In the genomic region with DNA sequence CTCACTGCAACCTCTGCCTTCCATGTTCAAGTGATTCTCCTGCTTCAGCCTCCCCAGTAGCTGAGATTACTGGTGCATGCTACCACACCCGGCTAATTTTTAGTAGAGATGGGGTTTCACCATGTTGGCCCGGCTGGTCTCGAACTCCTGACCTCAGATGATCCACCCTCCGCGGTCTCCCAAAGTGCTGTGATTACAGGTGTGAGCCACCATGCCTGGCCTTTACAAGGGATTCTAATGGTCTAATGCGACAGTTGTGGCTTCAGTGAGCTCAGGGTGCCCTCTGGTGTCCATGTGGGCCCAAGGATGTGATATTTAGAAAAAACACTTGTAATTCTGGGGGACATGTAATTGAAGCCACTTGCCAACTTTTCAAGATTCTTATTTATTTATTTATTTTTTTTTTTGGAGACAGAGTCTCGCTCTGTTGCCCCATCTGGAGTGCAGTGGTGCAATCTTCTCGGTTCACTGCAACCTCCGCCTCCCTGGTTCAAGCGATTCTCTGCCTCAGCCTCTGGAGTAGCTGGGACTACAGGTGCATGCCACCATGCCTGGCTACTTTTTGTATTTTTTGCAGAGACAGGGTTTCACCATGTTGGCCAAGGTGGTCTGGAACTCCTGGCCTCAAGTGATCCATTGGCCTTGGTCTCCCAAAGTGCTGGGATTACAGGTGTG, we compare ENCODE assay signal across 1 cellular context.
TF ChIP-seq lines count a peak whose summit lies in the region.
"Not testable (repeated sequence)": the region's sequence is repeated elsewhere in the genome, so short reads cannot be mapped to it uniquely, and the experiment has no call there.

No MANE protein-coding gene starts in this region.

TF ChIP-seq in HepG2, 621 proteins besides CTCF, POLR2A, EP300 and RAD21 (continued from another document and continues in another):
- TF ChIP-seq, protein P1, sequence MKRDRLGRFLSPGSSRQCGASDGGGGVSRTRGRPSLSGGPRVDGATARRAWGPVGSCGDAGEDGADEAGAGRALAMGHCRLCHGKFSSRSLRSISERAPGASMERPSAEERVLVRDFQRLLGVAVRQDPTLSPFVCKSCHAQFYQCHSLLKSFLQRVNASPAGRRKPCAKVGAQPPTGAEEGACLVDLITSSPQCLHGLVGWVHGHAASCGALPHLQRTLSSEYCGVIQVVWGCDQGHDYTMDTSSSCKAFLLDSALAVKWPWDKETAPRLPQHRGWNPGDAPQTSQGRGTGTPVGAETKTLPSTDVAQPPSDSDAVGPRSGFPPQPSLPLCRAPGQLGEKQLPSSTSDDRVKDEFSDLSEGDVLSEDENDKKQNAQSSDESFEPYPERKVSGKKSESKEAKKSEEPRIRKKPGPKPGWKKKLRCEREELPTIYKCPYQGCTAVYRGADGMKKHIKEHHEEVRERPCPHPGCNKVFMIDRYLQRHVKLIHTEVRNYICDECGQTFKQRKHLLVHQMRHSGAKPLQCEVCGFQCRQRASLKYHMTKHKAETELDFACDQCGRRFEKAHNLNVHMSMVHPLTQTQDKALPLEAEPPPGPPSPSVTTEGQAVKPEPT (CRISPR knock-in tag; IDR thresholded peaks at IDR 0.05; ENCODE audit: low read depth) = 0 out of 2 replicates have a peak, but pooled peaks have one; percentile 44
- 0 out of 2 replicates have a peak, but pooled peaks have one; percentile 35 for TF ChIP-seq ZNF292 (CRISPR knock-in tag; IDR thresholded peaks at IDR 0.05; ENCODE audit: borderline replicate concordance, low read depth)
- 0 out of 2 replicates have a peak, but pooled peaks have one; percentile 29 for TF ChIP-seq KDM4B (CRISPR knock-in tag; IDR thresholded peaks at IDR 0.05)
- TF ChIP-seq ZNF644 (CRISPR knock-in tag; IDR thresholded peaks at IDR 0.05; ENCODE audit: low read depth) = peak; percentile 42; the same call in 1 of the 2 replicates
- TF ChIP-seq ZNF136 (CRISPR knock-in tag; IDR thresholded peaks at IDR 0.05; ENCODE audit: low read depth) = peak; percentile 78; the same call in 1 of the 2 replicates
- 0 out of 2 replicates have a peak, but pooled peaks have one; percentile 36 for TF ChIP-seq ZNF354B (CRISPR knock-in tag; IDR thresholded peaks at IDR 0.05)
- TF ChIP-seq ZNF350 (CRISPR knock-in tag; IDR thresholded peaks at IDR 0.05; ENCODE audit: borderline replicate concordance, low read depth) = peak; percentile 27; the same call in 1 of the 2 replicates
- TF ChIP-seq ZNF891 (CRISPR knock-in tag; IDR thresholded peaks at IDR 0.05) = 0 out of 2 replicates have a peak, but pooled peaks have one; percentile 57
- peak; percentile 52; the same call in 1 of the 2 replicates for TF ChIP-seq PITX1 (CRISPR knock-in tag; IDR thresholded peaks at IDR 0.05)
- TF ChIP-seq KMT2B (CRISPR knock-in tag; IDR thresholded peaks at IDR 0.05) = peak; percentile 55; the same call in 1 of the 2 replicates
- TF ChIP-seq FOSL2 (CRISPR knock-in tag; IDR thresholded peaks at IDR 0.05) = peak; percentile 31; the same call in 1 of the 2 replicates
- 0 out of 4 replicates have a peak, but pooled peaks of 1 of the 2 experiments have one; percentile 28 for TF ChIP-seq NR2F1 (CRISPR knock-in tag; IDR thresholded peaks at IDR 0.05)
- peak; percentile 59; the same call in 1 of the 2 replicates for TF ChIP-seq AHR (CRISPR knock-in tag; IDR thresholded peaks at IDR 0.05)
- TF ChIP-seq NONO (IDR thresholded peaks at IDR 0.05) = not testable (repeated sequence)
- 0 out of 2 replicates have a peak, but pooled peaks have one; percentile 28 for TF ChIP-seq NONO (CRISPR knock-in tag; conservative IDR thresholded peaks at IDR 0.05)
- TF ChIP-seq ZNF543 (CRISPR knock-in tag; IDR thresholded peaks at IDR 0.05) = 0 out of 2 replicates have a peak, but pooled peaks have one; percentile 45
- TF ChIP-seq ZNF510 (CRISPR knock-in tag; IDR thresholded peaks at IDR 0.05; ENCODE audit: low read depth) = 0 out of 2 replicates have a peak, but pooled peaks have one; percentile 26
- peak; percentile 58; the same call in 1 of the 2 replicates for TF ChIP-seq GATAD2A (CRISPR knock-in tag; IDR thresholded peaks at IDR 0.05)
- peak; percentile 84; the same call in 1 of the 2 replicates for TF ChIP-seq MIXL1 (CRISPR knock-in tag; IDR thresholded peaks at IDR 0.05)
- TF ChIP-seq, protein P2, sequence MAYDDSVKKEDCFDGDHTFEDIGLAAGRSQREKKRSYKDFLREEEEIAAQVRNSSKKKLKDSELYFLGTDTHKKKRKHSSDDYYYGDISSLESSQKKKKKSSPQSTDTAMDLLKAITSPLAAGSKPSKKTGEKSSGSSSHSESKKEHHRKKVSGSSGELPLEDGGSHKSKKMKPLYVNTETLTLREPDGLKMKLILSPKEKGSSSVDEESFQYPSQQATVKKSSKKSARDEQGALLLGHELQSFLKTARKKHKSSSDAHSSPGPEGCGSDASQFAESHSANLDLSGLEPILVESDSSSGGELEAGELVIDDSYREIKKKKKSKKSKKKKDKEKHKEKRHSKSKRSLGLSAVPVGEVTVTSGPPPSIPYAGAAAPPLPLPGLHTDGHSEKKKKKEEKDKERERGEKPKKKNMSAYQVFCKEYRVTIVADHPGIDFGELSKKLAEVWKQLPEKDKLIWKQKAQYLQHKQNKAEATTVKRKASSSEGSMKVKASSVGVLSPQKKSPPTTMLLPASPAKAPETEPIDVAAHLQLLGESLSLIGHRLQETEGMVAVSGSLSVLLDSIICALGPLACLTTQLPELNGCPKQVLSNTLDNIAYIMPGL (CRISPR knock-in tag; IDR thresholded peaks at IDR 0.05; ENCODE audit: borderline replicate concordance in 1 of 2, low read depth in 1 of 2) = peak; percentile 60 to 82; a peak in 3 of 4 replicates
- TF ChIP-seq, protein P3, sequence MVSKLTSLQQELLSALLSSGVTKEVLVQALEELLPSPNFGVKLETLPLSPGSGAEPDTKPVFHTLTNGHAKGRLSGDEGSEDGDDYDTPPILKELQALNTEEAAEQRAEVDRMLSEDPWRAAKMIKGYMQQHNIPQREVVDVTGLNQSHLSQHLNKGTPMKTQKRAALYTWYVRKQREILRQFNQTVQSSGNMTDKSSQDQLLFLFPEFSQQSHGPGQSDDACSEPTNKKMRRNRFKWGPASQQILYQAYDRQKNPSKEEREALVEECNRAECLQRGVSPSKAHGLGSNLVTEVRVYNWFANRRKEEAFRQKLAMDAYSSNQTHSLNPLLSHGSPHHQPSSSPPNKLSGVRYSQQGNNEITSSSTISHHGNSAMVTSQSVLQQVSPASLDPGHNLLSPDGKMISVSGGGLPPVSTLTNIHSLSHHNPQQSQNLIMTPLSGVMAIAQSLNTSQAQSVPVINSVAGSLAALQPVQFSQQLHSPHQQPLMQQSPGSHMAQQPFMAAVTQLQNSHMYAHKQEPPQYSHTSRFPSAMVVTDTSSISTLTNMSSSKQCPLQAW (CRISPR knock-in tag; IDR thresholded peaks at IDR 0.05) = peak; percentile 78; the same call in 1 of the 2 replicates
- TF ChIP-seq SALL1 (CRISPR knock-in tag; IDR thresholded peaks at IDR 0.05) = peak; percentile 67
- TF ChIP-seq ZSCAN21 (CRISPR knock-in tag; IDR thresholded peaks at IDR 0.05; ENCODE audit: borderline replicate concordance) = 0 out of 2 replicates have a peak, but pooled peaks have one; percentile 15
- 0 out of 2 replicates have a peak, but pooled peaks have one; percentile 59 for TF ChIP-seq TSC22D2 (CRISPR knock-in tag; IDR thresholded peaks at IDR 0.05; ENCODE audit: borderline replicate concordance)
- peak; percentile 58 for TF ChIP-seq FOXO1 (CRISPR knock-in tag; IDR thresholded peaks at IDR 0.05)
- TF ChIP-seq ZBTB20 (CRISPR knock-in tag; IDR thresholded peaks at IDR 0.05; ENCODE audit: borderline replicate concordance, low read depth) = 0 out of 2 replicates have a peak, but pooled peaks have one; percentile 26
- TF ChIP-seq ASH2L (IDR thresholded peaks at IDR 0.05; ENCODE audit: insufficient read length, low read depth, low read length) = peak; percentile 32
- peak; percentile 40; the same call in 1 of the 2 replicates for TF ChIP-seq ZNF788 (CRISPR knock-in tag; IDR thresholded peaks at IDR 0.05; ENCODE audit: borderline replicate concordance)
- TF ChIP-seq, protein P4, sequence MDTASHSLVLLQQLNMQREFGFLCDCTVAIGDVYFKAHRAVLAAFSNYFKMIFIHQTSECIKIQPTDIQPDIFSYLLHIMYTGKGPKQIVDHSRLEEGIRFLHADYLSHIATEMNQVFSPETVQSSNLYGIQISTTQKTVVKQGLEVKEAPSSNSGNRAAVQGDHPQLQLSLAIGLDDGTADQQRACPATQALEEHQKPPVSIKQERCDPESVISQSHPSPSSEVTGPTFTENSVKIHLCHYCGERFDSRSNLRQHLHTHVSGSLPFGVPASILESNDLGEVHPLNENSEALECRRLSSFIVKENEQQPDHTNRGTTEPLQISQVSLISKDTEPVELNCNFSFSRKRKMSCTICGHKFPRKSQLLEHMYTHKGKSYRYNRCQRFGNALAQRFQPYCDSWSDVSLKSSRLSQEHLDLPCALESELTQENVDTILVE (CRISPR knock-in tag; IDR thresholded peaks at IDR 0.05) = peak; percentile 84
- TF ChIP-seq, protein P5, sequence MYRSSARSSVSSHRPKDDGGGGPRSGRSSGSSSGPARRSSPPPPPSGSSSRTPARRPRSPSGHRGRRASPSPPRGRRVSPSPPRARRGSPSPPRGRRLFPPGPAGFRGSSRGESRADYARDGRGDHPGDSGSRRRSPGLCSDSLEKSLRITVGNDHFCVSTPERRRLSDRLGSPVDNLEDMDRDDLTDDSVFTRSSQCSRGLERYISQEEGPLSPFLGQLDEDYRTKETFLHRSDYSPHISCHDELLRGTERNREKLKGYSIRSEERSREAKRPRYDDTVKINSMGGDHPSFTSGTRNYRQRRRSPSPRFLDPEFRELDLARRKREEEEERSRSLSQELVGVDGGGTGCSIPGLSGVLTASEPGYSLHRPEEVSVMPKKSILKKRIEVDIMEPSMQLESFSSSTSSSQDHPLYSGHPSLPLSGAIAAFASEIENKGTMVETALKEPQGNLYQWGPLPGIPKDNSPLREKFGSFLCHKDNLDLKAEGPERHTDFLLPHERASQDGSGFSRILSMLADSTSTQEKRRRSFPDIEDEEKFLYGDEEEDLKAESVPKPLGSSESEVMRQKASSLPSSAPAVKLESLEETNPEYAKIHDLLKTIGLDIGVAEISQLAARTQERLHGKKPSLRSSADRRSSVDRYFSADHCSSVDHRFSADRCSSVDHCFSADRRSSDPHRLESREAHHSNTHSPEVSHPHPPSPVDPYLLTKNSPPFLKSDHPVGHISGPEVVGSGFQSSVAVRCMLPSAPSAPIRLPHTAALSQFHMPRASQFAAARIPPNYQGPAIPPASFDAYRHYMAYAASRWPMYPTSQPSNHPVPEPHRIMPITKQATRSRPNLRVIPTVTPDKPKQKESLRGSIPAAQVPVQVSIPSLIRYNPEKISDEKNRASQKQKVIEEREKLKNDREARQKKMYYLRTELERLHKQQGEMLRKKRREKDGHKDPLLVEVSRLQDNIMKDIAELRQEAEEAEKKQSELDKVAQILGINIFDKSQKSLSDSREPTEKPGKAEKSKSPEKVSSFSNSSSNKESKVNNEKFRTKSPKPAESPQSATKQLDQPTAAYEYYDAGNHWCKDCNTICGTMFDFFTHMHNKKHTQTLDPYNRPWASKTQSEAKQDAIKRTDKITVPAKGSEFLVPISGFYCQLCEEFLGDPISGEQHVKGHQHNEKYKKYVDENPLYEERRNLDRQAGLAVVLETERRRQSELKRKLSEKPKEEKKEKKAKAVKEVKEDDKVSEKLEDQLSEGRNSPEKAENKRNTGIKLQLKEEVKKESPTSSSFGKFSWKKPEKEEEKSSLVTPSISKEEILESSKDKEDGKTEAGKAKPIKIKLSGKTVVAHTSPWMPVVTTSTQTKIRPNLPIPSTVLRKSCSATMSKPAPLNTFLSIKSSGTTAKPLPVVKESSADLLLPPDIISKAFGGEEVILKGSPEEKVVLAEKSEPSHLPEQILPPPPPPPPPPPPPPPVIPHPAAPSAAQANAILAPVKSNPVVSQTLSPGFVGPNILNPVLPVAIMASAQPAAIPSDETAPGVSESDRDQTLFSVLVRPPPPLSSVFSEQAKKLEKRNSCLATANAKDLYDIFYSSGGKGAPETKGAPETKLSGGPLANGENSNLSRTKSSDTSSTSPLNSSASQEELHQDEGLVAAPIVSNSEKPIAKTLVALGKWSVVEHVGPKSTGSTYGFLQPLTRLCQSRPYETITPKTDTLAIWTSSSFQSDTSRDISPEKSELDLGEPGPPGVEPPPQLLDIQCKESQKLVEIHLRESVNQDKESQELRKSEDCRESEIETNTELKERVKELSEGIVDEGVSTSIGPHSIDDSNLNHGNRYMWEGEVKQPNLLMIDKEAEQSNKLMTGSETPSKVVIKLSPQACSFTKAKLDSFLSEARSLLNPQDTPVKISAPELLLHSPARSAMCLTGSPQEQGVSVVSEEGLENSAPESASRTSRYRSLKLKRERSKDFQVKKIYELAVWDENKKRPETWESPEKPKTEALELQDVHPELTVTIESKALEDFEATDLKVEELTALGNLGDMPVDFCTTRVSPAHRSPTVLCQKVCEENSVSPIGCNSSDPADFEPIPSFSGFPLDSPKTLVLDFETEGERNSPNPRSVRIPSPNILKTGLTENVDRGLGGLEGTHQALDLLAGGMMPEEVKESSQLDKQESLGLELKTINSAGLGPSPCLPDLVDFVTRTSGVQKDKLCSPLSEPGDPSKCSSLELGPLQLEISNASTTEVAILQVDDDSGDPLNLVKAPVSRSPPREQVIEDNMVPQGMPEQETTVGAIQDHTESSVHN (CRISPR knock-in tag; IDR thresholded peaks at IDR 0.05) = 0 out of 2 replicates have a peak, but pooled peaks have one; percentile 23
- TF ChIP-seq, protein P6, sequence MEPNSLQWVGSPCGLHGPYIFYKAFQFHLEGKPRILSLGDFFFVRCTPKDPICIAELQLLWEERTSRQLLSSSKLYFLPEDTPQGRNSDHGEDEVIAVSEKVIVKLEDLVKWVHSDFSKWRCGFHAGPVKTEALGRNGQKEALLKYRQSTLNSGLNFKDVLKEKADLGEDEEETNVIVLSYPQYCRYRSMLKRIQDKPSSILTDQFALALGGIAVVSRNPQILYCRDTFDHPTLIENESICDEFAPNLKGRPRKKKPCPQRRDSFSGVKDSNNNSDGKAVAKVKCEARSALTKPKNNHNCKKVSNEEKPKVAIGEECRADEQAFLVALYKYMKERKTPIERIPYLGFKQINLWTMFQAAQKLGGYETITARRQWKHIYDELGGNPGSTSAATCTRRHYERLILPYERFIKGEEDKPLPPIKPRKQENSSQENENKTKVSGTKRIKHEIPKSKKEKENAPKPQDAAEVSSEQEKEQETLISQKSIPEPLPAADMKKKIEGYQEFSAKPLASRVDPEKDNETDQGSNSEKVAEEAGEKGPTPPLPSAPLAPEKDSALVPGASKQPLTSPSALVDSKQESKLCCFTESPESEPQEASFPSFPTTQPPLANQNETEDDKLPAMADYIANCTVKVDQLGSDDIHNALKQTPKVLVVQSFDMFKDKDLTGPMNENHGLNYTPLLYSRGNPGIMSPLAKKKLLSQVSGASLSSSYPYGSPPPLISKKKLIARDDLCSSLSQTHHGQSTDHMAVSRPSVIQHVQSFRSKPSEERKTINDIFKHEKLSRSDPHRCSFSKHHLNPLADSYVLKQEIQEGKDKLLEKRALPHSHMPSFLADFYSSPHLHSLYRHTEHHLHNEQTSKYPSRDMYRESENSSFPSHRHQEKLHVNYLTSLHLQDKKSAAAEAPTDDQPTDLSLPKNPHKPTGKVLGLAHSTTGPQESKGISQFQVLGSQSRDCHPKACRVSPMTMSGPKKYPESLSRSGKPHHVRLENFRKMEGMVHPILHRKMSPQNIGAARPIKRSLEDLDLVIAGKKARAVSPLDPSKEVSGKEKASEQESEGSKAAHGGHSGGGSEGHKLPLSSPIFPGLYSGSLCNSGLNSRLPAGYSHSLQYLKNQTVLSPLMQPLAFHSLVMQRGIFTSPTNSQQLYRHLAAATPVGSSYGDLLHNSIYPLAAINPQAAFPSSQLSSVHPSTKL (CRISPR knock-in tag; IDR thresholded peaks at IDR 0.05) = peak; percentile 52; the same call in 1 of the 2 replicates
- TF ChIP-seq KDM3A (CRISPR knock-in tag; IDR thresholded peaks at IDR 0.05; ENCODE audit: low read depth) = 0 out of 2 replicates have a peak, but pooled peaks have one; percentile 71
- peak; percentile 46; the same call in 1 of the 2 replicates for TF ChIP-seq EHMT2 (IDR thresholded peaks at IDR 0.05; ENCODE audit: borderline replicate concordance, low read depth, low read length)
- TF ChIP-seq, protein P7, sequence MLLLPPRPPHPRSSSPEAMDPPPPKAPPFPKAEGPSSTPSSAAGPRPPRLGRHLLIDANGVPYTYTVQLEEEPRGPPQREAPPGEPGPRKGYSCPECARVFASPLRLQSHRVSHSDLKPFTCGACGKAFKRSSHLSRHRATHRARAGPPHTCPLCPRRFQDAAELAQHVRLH (CRISPR knock-in tag; IDR thresholded peaks at IDR 0.05; ENCODE audit: borderline replicate concordance, low read depth) = peak; percentile 79; the same call in 1 of the 2 replicates
